ENCODE assay signal across 1 cellular context in the genomic region with DNA sequence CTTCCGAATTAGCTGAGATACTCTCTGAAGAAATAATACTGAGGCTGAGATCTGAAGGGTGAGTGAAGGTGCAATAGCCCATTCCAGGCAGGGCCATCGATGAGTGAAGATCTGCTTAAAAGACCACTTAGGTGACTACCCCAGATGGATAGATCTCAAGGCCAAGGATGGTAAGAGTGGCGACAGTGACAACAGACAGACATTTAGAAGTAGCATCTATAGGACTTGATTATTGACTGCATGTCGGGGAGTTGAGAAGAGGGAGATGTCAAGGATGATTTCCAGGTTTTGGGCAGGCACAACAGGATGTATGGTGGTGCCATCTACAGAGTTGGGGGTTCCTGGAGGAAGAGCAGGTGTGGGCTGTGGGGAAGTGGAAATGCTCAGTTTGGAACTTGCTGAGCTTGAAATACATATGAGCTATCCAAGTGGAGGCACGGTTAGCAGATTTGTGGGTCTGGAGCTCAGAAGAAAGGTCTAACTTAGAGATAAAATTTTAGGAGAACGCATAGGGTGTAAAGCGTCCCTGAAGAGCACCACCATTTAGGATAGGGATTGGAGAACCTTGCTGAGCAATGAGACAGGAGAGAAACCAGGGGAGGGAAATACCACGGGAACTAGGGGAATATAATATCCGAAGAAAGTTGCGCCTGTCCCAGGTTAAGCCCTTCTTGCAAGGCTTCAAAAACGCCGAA.
TF ChIP-seq lines count a peak whose summit lies in the region.

No MANE protein-coding gene starts in this region.

TF ChIP-seq in GM12878, 131 proteins besides CTCF, POLR2A, EP300 and RAD21:
- TF ChIP-seq ZZZ3 (IDR thresholded peaks at IDR 0.05; ENCODE audit: control insufficient read depth, insufficient read length, low read depth) (no peak), GATAD2B (conservative IDR thresholded peaks at IDR 0.05; ENCODE audit: low read depth) (no peak), SMAD5 (IDR thresholded peaks at IDR 0.05; ENCODE audit: low read depth) (no peak), TBL1XR1 (IDR thresholded peaks at IDR 0.05; ENCODE audit: low read depth, low read length) (no peak), FOXK2 (IDR thresholded peaks at IDR 0.05) (no peak), MTA3 (IDR thresholded peaks at IDR 0.05; ENCODE audit: borderline replicate concordance, low read length) (no peak), NBN (IDR thresholded peaks at IDR 0.05) (no peak; the same call in 1 of the 2 replicates), NFIC (IDR thresholded peaks at IDR 0.05; ENCODE audit: low read depth, low read length) (0 out of 2 replicates have a peak, but pooled peaks have one; percentile 2), RAD51 (IDR thresholded peaks at IDR 0.05) (no peak), PML (IDR thresholded peaks at IDR 0.05; ENCODE audit: low read length) (no peak), HDGF (IDR thresholded peaks at IDR 0.05) (0 out of 2 replicates have a peak, but pooled peaks have one; percentile 66), ZSCAN29 (IDR thresholded peaks at IDR 0.05) (no peak), SPI1 (IDR thresholded peaks at IDR 0.05; ENCODE audit: borderline replicate concordance, insufficient read depth, low read depth, low read length) (peak; percentile 27; the same call in 1 of the 2 replicates)
- TF ChIP-seq, protein P1, sequence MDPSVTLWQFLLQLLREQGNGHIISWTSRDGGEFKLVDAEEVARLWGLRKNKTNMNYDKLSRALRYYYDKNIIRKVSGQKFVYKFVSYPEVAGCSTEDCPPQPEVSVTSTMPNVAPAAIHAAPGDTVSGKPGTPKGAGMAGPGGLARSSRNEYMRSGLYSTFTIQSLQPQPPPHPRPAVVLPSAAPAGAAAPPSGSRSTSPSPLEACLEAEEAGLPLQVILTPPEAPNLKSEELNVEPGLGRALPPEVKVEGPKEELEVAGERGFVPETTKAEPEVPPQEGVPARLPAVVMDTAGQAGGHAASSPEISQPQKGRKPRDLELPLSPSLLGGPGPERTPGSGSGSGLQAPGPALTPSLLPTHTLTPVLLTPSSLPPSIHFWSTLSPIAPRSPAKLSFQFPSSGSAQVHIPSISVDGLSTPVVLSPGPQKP (IDR thresholded peaks at IDR 0.05; ENCODE audit: low read depth, low read length), result no peak
- TF ChIP-seq, protein P2, sequence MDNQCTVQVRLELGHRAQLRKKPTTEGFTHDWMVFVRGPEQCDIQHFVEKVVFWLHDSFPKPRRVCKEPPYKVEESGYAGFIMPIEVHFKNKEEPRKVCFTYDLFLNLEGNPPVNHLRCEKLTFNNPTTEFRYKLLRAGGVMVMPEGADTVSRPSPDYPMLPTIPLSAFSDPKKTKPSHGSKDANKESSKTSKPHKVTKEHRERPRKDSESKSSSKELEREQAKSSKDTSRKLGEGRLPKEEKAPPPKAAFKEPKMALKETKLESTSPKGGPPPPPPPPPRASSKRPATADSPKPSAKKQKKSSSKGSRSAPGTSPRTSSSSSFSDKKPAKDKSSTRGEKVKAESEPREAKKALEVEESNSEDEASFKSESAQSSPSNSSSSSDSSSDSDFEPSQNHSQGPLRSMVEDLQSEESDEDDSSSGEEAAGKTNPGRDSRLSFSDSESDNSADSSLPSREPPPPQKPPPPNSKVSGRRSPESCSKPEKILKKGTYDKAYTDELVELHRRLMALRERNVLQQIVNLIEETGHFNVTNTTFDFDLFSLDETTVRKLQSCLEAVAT (IDR thresholded peaks at IDR 0.05), result no peak
- TF ChIP-seq, protein P3, sequence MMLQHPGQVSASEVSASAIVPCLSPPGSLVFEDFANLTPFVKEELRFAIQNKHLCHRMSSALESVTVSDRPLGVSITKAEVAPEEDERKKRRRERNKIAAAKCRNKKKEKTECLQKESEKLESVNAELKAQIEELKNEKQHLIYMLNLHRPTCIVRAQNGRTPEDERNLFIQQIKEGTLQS (IDR thresholded peaks at IDR 0.05; ENCODE audit: borderline replicate concordance, extremely low read depth, low read depth, low read length), result no peak
- TF ChIP-seq, protein P4, sequence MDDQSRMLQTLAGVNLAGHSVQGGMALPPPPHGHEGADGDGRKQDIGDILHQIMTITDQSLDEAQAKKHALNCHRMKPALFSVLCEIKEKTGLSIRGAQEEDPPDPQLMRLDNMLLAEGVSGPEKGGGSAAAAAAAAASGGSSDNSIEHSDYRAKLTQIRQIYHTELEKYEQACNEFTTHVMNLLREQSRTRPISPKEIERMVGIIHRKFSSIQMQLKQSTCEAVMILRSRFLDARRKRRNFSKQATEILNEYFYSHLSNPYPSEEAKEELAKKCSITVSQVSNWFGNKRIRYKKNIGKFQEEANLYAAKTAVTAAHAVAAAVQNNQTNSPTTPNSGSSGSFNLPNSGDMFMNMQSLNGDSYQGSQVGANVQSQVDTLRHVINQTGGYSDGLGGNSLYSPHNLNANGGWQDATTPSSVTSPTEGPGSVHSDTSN (IDR thresholded peaks at IDR 0.05; ENCODE audit: insufficient replicate concordance, low read depth, low read length), result no peak
- TF ChIP-seq, protein P5, sequence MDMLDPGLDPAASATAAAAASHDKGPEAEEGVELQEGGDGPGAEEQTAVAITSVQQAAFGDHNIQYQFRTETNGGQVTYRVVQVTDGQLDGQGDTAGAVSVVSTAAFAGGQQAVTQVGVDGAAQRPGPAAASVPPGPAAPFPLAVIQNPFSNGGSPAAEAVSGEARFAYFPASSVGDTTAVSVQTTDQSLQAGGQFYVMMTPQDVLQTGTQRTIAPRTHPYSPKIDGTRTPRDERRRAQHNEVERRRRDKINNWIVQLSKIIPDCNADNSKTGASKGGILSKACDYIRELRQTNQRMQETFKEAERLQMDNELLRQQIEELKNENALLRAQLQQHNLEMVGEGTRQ (IDR thresholded peaks at IDR 0.05; ENCODE audit: borderline replicate concordance, low read depth, low read length), result no peak
- TF ChIP-seq, protein P6, sequence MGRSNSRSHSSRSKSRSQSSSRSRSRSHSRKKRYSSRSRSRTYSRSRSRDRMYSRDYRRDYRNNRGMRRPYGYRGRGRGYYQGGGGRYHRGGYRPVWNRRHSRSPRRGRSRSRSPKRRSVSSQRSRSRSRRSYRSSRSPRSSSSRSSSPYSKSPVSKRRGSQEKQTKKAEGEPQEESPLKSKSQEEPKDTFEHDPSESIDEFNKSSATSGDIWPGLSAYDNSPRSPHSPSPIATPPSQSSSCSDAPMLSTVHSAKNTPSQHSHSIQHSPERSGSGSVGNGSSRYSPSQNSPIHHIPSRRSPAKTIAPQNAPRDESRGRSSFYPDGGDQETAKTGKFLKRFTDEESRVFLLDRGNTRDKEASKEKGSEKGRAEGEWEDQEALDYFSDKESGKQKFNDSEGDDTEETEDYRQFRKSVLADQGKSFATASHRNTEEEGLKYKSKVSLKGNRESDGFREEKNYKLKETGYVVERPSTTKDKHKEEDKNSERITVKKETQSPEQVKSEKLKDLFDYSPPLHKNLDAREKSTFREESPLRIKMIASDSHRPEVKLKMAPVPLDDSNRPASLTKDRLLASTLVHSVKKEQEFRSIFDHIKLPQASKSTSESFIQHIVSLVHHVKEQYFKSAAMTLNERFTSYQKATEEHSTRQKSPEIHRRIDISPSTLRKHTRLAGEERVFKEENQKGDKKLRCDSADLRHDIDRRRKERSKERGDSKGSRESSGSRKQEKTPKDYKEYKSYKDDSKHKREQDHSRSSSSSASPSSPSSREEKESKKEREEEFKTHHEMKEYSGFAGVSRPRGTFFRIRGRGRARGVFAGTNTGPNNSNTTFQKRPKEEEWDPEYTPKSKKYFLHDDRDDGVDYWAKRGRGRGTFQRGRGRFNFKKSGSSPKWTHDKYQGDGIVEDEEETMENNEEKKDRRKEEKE (IDR thresholded peaks at IDR 0.05), result 0 out of 2 replicates have a peak, but pooled peaks have one; percentile 70
